ENCODE assay signal across 8 cellular contexts in the genomic region with DNA sequence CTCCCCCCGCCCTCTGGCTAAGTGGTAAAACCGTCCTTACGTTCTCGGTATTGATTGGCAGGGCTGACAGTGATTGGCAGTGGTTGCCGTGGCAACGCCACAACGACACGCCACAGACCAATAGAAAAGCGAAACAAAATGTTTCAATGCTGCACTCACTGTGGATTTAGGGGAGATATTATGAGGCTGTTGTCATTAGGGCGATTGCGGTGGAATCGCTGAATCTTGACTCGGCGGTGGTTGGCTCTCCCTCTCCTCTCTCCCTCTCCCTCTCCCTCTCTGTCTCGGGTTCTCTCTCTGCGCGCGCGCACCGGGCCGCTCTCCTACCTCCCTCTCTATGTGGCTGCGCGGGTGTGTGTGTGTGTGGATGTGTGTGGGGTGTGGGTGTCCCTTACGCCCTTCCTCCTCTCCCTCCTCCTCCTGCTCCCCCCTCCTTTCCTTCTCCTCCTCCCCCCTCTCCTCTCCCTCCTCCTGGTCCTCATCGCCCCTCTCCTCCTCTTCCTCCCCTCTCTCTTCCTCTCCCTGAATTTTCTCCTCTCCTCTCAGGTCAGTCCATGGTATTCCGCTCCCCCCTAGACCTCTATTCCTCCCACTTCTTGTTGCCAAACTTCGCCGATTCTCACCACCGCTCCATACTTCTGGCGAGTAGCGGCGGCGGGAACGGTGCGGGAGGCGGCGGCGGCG. TPM values are rescaled to one million over a fixed set of nuclear protein-coding genes. Genes with fewer than 3 reads are reported as not detected.
A peak's percentile ranks its signal among the peaks of the same experiment; 100 is the strongest.
DNase-seq lines count a peak whose midpoint lies in the region; ATAC-seq, FAIRE-seq and TF ChIP-seq lines count a peak whose summit lies in the region.

Gene SIX3, plus strand, starts transcription at position 152 of the 684 bp plus-strand sequence. Its CDS starts 403 bp downstream, at position 555.

- no peak within 1 kb of the TSS for H3K27ac ChIP-seq in spleen

- peaks cover 32 to 85% (median 66%) of the 10 kb centered on the region in 6 donors for H3K4me1 ChIP-seq in spleen

- H3K27ac Mint-ChIP-seq in activated T-cell treated with anti-CD3 and anti-CD28 coated beads, Interleukin-2, amount 50 U/mL, for 24 hours: no peak within 1 kb of the TSS

- no peaks in the 10 kb centered on the region for H3K9me3 ChIP-seq in spleen

- peak within 1 kb of the TSS in 7 of 8 donors; percentile 23 to 66 (median 38) for H3K4me3 ChIP-seq in spleen

- peak within 1 kb of the TSS; percentile 67 for H3K4me3 Mint-ChIP-seq in activated T-cell treated with anti-CD3 and anti-CD28 coated beads, Interleukin-2, amount 50 U/mL, for 24 hours

- H3K27me3 ChIP-seq in spleen (replicated peaks in 1 of 7): peaks cover 25 to 100% (median 91%) of the 10 kb centered on the region in 7 donors

- FAIRE-seq in D721Med (lab: Jason Lieb, UNC) (peak; percentile 70), GM19239 (lab: Jason Lieb, UNC) (peak; percentile 91)

- H3K36me3 ChIP-seq in spleen: no peaks in the 10 kb centered on the region

- 3 to 4% (median 4%) methylated on average over 37 to 39 of the region's 39 CpGs for WGBS in spleen, 5 donors

- peaks cover 88% of the 10 kb centered on the region for H3K27me3 Mint-ChIP-seq in activated T-cell treated with anti-CD3 and anti-CD28 coated beads, Interleukin-2, amount 50 U/mL, for 24 hours

- DNase-seq in D721Med (ENCODE audit: insufficient read length, low spot score) (no peak), GM19239 (ENCODE audit: insufficient read length, low spot score) (peak; percentile 81), M059J (ENCODE audit: low read depth) (peak; percentile 38), hypothalamus (lab: John Stamatoyannopoulos, UW) (peak in 34 of 51 donors; percentile 10 to 93 (median 63)), spleen (peak; percentile 69), amniotic stem cell (lab: John Stamatoyannopoulos, UW) (no peak)
- peak; percentile 59 for DNase-seq in activated T-cell treated with anti-CD3 and anti-CD28 coated beads, Interleukin-2, amount 50 U/mL, for 24 hours

- TF ChIP-seq POLR2A in spleen (IDR thresholded peaks at IDR 0.05): no peak

- H3K4me1 Mint-ChIP-seq in activated T-cell treated with anti-CD3 and anti-CD28 coated beads, Interleukin-2, amount 50 U/mL, for 24 hours (ENCODE audit: low read depth): peaks cover 56% of the 10 kb centered on the region

- TF ChIP-seq CTCF in D721Med (IDR thresholded peaks at IDR 0.05; ENCODE audit: insufficient read depth, missing control alignments) (no peak), spleen (IDR thresholded peaks at IDR 0.05 in 8 of 11, conservative IDR thresholded peaks at IDR 0.05 in 3 of 11) (no peak)

- intact Hi-C loops in spleen (cut with DNase I; ENCODE audit: low total_unique reads): no loop called here

- ATAC-seq in HG03457 (IDR thresholded peaks at IDR 0.05; ENCODE audit: unreplicated experiment): no peak

- no peaks in the 10 kb centered on the region for H3K36me3 Mint-ChIP-seq in activated T-cell treated with anti-CD3 and anti-CD28 coated beads, Interleukin-2, amount 50 U/mL, for 24 hours (ENCODE audit: low read depth)

- no peaks in the 10 kb centered on the region for H3K9me3 Mint-ChIP-seq in activated T-cell treated with anti-CD3 and anti-CD28 coated beads, Interleukin-2, amount 50 U/mL, for 24 hours

RNA-seq across cellular contexts. Expression of gene SIX3, which starts in this region (rescaled TPM):
- not detected in 2 replicates for total RNA-seq in M059J (2014; rRNA removed; shearing (Covaris generic))
- total RNA-seq in spleen: not detected
- under 1 TPM in 1 of 3 donors, not detected in 2; 0.03 TPM for polyA plus RNA-seq in spleen

Comparison
In these comparisons a context has a peak if more than half of its experiments do, and no peak if none do; other contexts are left out.
1. Peak in DNase-seq in M059J; RNA of the gene not detected or under 1 TPM.
2. Peak in DNase-seq and H3K4me3 ChIP-seq in spleen; RNA of the gene not detected or under 1 TPM.
3. DNase-seq: peak in GM19239 (single experiment), activated T-cell treated with anti-CD3 and anti-CD28 coated beads, Interleukin-2, amount 50 U/mL, for 24 hours (single experiment) and hypothalamus (34 of 51); none in D721Med (single experiment) and amniotic stem cell (single experiment).